ENCODE assay signal across 15 cellular contexts in genomic region chr2:23525137-23525765, GRCh38.
DNase-seq lines count a peak whose midpoint lies in the region; ATAC-seq and TF ChIP-seq lines count a peak whose summit lies in the region.
"Had no signal": no experiment of that assay in that cellular context is flagged by ENCODE, and none has a peak within 500 bp of the region (broad histone marks: within the 10 kb centered on the region; RNA-seq: fewer than 3 reads in every experiment).

No MANE protein-coding gene starts in this region.

- H3K4me3 ChIP-seq in GM23248 (peak overlapping the region; percentile 34; the same call in 1 of the 2 replicates), mammary epithelial cell (replicated peaks in 1 of 3; ENCODE audit: insufficient read depth in 1 of 3, low read depth in 2 of 3, low read length in 3 of 3) (no peak overlapping the region), skeletal muscle satellite cell (ENCODE audit: low read length) (peak overlapping the region; percentile 29)

- CTCF ChIA-PET in mammary epithelial cell (lab: Charles Lee; ENCODE audit: low non-redundant PET) = no interaction called here

- DNase-seq in GM23248 = no peak
- no peak for DNase-seq in mammary epithelial cell
- DNase-seq in medulla oblongata (ENCODE audit: extremely low spot score) = peak; percentile 50
- no peak for DNase-seq in COR-L47 (lab: John Stamatoyannopoulos, UW)
- no peak for DNase-seq in NCI-H446 (lab: John Stamatoyannopoulos, UW)
- DNase-seq: activated CD4-positive, alpha-beta memory T cell treated with anti-CD3 and anti-CD28 coated beads, Interleukin-2, amount 10 ng/mL, durations not matched to agents 7 days and 5 days; endodermal cell; KBM-7; NCI-H1092 treated with DMSO at 0.1 percent for 48 hours; NCI-H774 had no signal

- in situ Hi-C loops in GM23248 (cut with MboI) = no loop called here
- in situ Hi-C loops in mammary epithelial cell (cut with MboI; ENCODE audit: low sequenced_read_pairs in 2 of 2) = no loop called here

- H3K9me3 ChIP-seq in GM23248 (ENCODE audit: low read depth) (no peaks in the 10 kb centered on the region), mammary epithelial cell (replicated peaks; ENCODE audit: insufficient read depth, low read length) (no peaks in the 10 kb centered on the region), skeletal muscle satellite cell (replicated peaks; ENCODE audit: low read length) (no peaks in the 10 kb centered on the region)
- H3K9me3 ChIP-seq: neutrophil had no signal

- ATAC-seq in GM18520 (IDR thresholded peaks at IDR 0.05; ENCODE audit: unreplicated experiment) (no peak), HG02610 (IDR thresholded peaks at IDR 0.05; ENCODE audit: unreplicated experiment) (no peak)

- H3K9ac ChIP-seq in GM23248 (peak overlapping the region; percentile 72), mammary epithelial cell (ENCODE audit: insufficient read depth, low read length) (no peak overlapping the region), skeletal muscle satellite cell (ENCODE audit: low read depth, low read length) (peak overlapping the region; percentile 66)

- no peaks in the 10 kb centered on the region for H3K36me3 ChIP-seq in GM23248 (ENCODE audit: low read depth)
- H3K36me3 ChIP-seq in mammary epithelial cell (ENCODE audit: insufficient read depth, low read length) = no peaks in the 10 kb centered on the region
- H3K36me3 ChIP-seq in skeletal muscle satellite cell (ENCODE audit: insufficient read depth, low read length) = no peaks in the 10 kb centered on the region
- H3K36me3 ChIP-seq: neutrophil had no signal

- H3K27ac ChIP-seq in GM23248 = peak overlapping the region; percentile 88
- H3K27ac ChIP-seq in mammary epithelial cell (ENCODE audit: insufficient read depth, low read depth, low read length) = no peak overlapping the region
- H3K27ac ChIP-seq: foreskin keratinocyte, neutrophil had no signal

- H3K4me2 ChIP-seq in GM23248 (ENCODE audit: unreplicated experiment) (peak overlapping the region; percentile 80), mammary epithelial cell (ENCODE audit: insufficient read depth, low read depth, low read length) (peak overlapping the region; percentile 49), skeletal muscle satellite cell (ENCODE audit: low read length) (peak overlapping the region; percentile 61)

- 66 to 74% methylated on average over 13 to 16 of the region's 16 CpGs for WGBS in GM23248 (ENCODE audit: low coverage in 1 of 2, low lambda C conversion rate in 2 of 2, missing lambda C conversion rate in 2 of 2), 2 experiments
- 69% methylated on average over 9 of the region's 16 CpGs for WGBS in mammary epithelial cell (ENCODE audit: low coverage, missing lambda C conversion rate)

- dilution Hi-C loops in mammary epithelial cell (cut with HindIII; ENCODE audit: low sequenced_read_pairs) = no loop called here

- H3K27me3 ChIP-seq in GM23248 (replicated peaks; ENCODE audit: insufficient read depth) (no peaks in the 10 kb centered on the region), mammary epithelial cell (ENCODE audit: insufficient read depth, low read length) (no peaks in the 10 kb centered on the region), skeletal muscle satellite cell (ENCODE audit: control insufficient read depth, insufficient read depth, low read length) (no peaks in the 10 kb centered on the region)
- H3K27me3 ChIP-seq: foreskin keratinocyte had no signal

- no TSS peak for BruUV-seq in mammary epithelial cell (replicated peaks; lab: Mats Ljungman, UMichigan)

- no peaks in the 10 kb centered on the region for H4K20me1 ChIP-seq in GM23248 (ENCODE audit: insufficient read depth)
- H4K20me1 ChIP-seq in mammary epithelial cell (ENCODE audit: insufficient read depth, low read length) = no peaks in the 10 kb centered on the region

- H3K9me2 ChIP-seq in GM23248 (ENCODE audit: insufficient read depth) = no peaks in the 10 kb centered on the region

- H2AFZ ChIP-seq in GM23248 = peak overlapping the region; percentile 76
- peak overlapping the region; percentile 66 for H2AFZ ChIP-seq in mammary epithelial cell (ENCODE audit: low read depth, low read length)

- H3K4me1 ChIP-seq in GM23248 (ENCODE audit: insufficient read depth) (peaks cover 21% of the 10 kb centered on the region), mammary epithelial cell (ENCODE audit: insufficient read depth, low read length) (peaks cover 18% of the 10 kb centered on the region), skeletal muscle satellite cell (ENCODE audit: control insufficient read depth, insufficient read depth, low read length) (peaks cover 39% of the 10 kb centered on the region)

- TF ChIP-seq CTCF in mammary epithelial cell (conservative IDR thresholded peaks at IDR 0.05 in 1 of 2, IDR thresholded peaks at IDR 0.05 in 1 of 2; ENCODE audit: extremely low read depth in 1 of 2, insufficient read depth in 1 of 2, low read depth in 1 of 2, low read length in 2 of 2) = no peak

- H3F3A ChIP-seq in GM23248 (ENCODE audit: insufficient read depth) = peaks cover 21% of the 10 kb centered on the region

- H3K79me2 ChIP-seq in GM23248 (ENCODE audit: insufficient read depth) (no peaks in the 10 kb centered on the region), mammary epithelial cell (ENCODE audit: insufficient read depth, low read length) (no peaks in the 10 kb centered on the region)

- intact Hi-C loops in mammary epithelial cell (cut with micrococcal nuclease) = no loop called here

Comparison
In these comparisons a context has a peak if more than half of its experiments do, and no peak if none do; other contexts are left out.
1. H3K4me3 ChIP-seq: peak in GM23248 (single experiment) and skeletal muscle satellite cell (single experiment); none in mammary epithelial cell (0 of 3).
2. Peak in every context shown above with its lines, with median percentiles within 50 percentile points of each other: H3K4me2 ChIP-seq.